In genomic region chr12:78865297-78865955, GRCh38 we compare ENCODE assay signal across 12 cellular contexts. TPM values are rescaled to one million over a fixed set of nuclear protein-coding genes. Genes with fewer than 3 reads are reported as not detected.
DNase-seq lines count a peak whose midpoint lies in the region; ATAC-seq, FAIRE-seq and TF ChIP-seq lines count a peak whose summit lies in the region.
"Had no signal": no experiment of that assay in that cellular context is flagged by ENCODE, and none has a peak within 500 bp of the region (broad histone marks: within the 10 kb centered on the region; RNA-seq: fewer than 3 reads in every experiment).

No MANE protein-coding gene starts in this region.

- H4K20me1 ChIP-seq in astrocyte (ENCODE audit: insufficient read depth, low read length), result no peaks in the 10 kb centered on the region

- H3K9ac ChIP-seq in astrocyte (ENCODE audit: low read length), result peak overlapping the region; percentile 74

- no peak for ATAC-seq in stimulated activated naive CD8-positive, alpha-beta T cell treated with anti-CD3 and anti-CD28 coated beads, Interleukin-15, Interleukin-2, amounts not matched to agents 100 U/mL and 50 U/mL, for 24 hours
- no peak for ATAC-seq in HG03442 (IDR thresholded peaks at IDR 0.05; ENCODE audit: unreplicated experiment)
- no peak for ATAC-seq in HG03439 (IDR thresholded peaks at IDR 0.05; ENCODE audit: unreplicated experiment)
- ATAC-seq: stimulated activated effector memory CD8-positive, alpha-beta T cell treated with anti-CD3 and anti-CD28 coated beads, Interleukin-12 subunit alpha, Interleukin-12 subunit beta, amount 100 ng/mL, for 72 hours had no signal

- H3K27ac Mint-ChIP-seq in stimulated activated naive CD8-positive, alpha-beta T cell treated with anti-CD3 and anti-CD28 coated beads, Interleukin-15, Interleukin-2, amounts not matched to agents 100 ng/mL and 50 ng/mL, for 24 hours, result no peak overlapping the region
- no peak overlapping the region for H3K27ac Mint-ChIP-seq in astrocyte (ENCODE audit: unreplicated experiment)
- H3K27ac Mint-ChIP-seq: stimulated activated effector memory CD8-positive, alpha-beta T cell treated with anti-CD3 and anti-CD28 coated beads, Interleukin-12 subunit alpha, Interleukin-12 subunit beta, amount 100 ng/mL, for 72 hours had no signal

- H3K9me3 ChIP-seq in astrocyte (ENCODE audit: insufficient read depth, low read depth, low read length), result no peaks in the 10 kb centered on the region
- H3K9me3 ChIP-seq: neutrophil had no signal

- peaks cover 34% of the 10 kb centered on the region for H3K27me3 Mint-ChIP-seq in stimulated activated naive CD8-positive, alpha-beta T cell treated with anti-CD3 and anti-CD28 coated beads, Interleukin-15, Interleukin-2, amounts not matched to agents 100 ng/mL and 50 ng/mL, for 24 hours
- no peaks in the 10 kb centered on the region for H3K27me3 Mint-ChIP-seq in astrocyte (ENCODE audit: low read depth, unreplicated experiment)

- H3K27me3 ChIP-seq in astrocyte (ENCODE audit: insufficient read depth, low read length) (no peaks in the 10 kb centered on the region), kidney epithelial cell (ENCODE audit: control insufficient read depth, insufficient read depth, low read length) (no peaks in the 10 kb centered on the region)

- H3K4me3 Mint-ChIP-seq in stimulated activated naive CD8-positive, alpha-beta T cell treated with anti-CD3 and anti-CD28 coated beads, Interleukin-15, Interleukin-2, amounts not matched to agents 100 ng/mL and 50 ng/mL, for 24 hours, result peak overlapping the region; percentile 32
- H3K4me3 Mint-ChIP-seq in astrocyte (ENCODE audit: unreplicated experiment), result peak overlapping the region; percentile 95
- H3K4me3 Mint-ChIP-seq: stimulated activated effector memory CD8-positive, alpha-beta T cell treated with anti-CD3 and anti-CD28 coated beads, Interleukin-12 subunit alpha, Interleukin-12 subunit beta, amount 100 ng/mL, for 72 hours had no signal

- no peak for FAIRE-seq in astrocyte (lab: Jason Lieb, UNC)

- H3K36me3 ChIP-seq in astrocyte (ENCODE audit: insufficient read depth, low read length), result no peaks in the 10 kb centered on the region
- no peaks in the 10 kb centered on the region for H3K36me3 ChIP-seq in kidney epithelial cell (ENCODE audit: control insufficient read depth, insufficient read depth, low read length)
- H3K36me3 ChIP-seq: neutrophil had no signal

- no peaks in the 10 kb centered on the region for H3K4me1 ChIP-seq in astrocyte (ENCODE audit: insufficient read depth, low read length)

- peaks cover 28% of the 10 kb centered on the region for H3K79me2 ChIP-seq in astrocyte (ENCODE audit: insufficient read depth, low read length)

- H3K27ac ChIP-seq in astrocyte (ENCODE audit: low read depth, low read length), result peak overlapping the region; percentile 22
- H3K27ac ChIP-seq: neutrophil had no signal

- H3K9me3 Mint-ChIP-seq in stimulated activated naive CD8-positive, alpha-beta T cell treated with anti-CD3 and anti-CD28 coated beads, Interleukin-15, Interleukin-2, amounts not matched to agents 100 ng/mL and 50 ng/mL, for 24 hours, result peaks cover 5% of the 10 kb centered on the region
- no peaks in the 10 kb centered on the region for H3K9me3 Mint-ChIP-seq in astrocyte (ENCODE audit: unreplicated experiment)

- DNase-seq in stimulated activated naive CD8-positive, alpha-beta T cell treated with anti-CD3 and anti-CD28 coated beads, Interleukin-15, Interleukin-2, amounts not matched to agents 100 U/mL and 50 U/mL, for 24 hours, result no peak
- DNase-seq in astrocyte (ENCODE audit: low read depth) (peak; percentile 10), kidney epithelial cell (ENCODE audit: low read depth) (no peak), glomerular visceral epithelial cell (ENCODE audit: extremely low spot score) (no peak)
- DNase-seq in stimulated activated CD4-positive, alpha-beta T cell treated with anti-CD3 and anti-CD28 coated beads, Interleukin-2, amount 100 ng/mL, for 48 hours, result no peak
- DNase-seq: effector CD4-positive, alpha-beta T cell; KG1 had no signal

- TF ChIP-seq CTCF in astrocyte (IDR thresholded peaks at IDR 0.05; ENCODE audit: insufficient read depth, low read depth, low read length) (no peak), kidney epithelial cell (IDR thresholded peaks at IDR 0.05; ENCODE audit: insufficient read depth, low read length, poor library complexity, severe bottlenecking) (no peak)

- peak overlapping the region; percentile 95 for H3K4me2 ChIP-seq in astrocyte (ENCODE audit: low read length)

- H3K4me3 ChIP-seq in astrocyte (ENCODE audit: insufficient read depth, low read depth, low read length), result peak overlapping the region; percentile 85
- H3K4me3 ChIP-seq in kidney epithelial cell (ENCODE audit: low read depth, low read length), result peak overlapping the region; percentile 60

- H2AFZ ChIP-seq in astrocyte (ENCODE audit: low read depth, low read length), result peak overlapping the region; percentile 95

- H3K36me3 Mint-ChIP-seq in stimulated activated naive CD8-positive, alpha-beta T cell treated with anti-CD3 and anti-CD28 coated beads, Interleukin-15, Interleukin-2, amounts not matched to agents 100 ng/mL and 50 ng/mL, for 24 hours (ENCODE audit: low read depth), result no peaks in the 10 kb centered on the region
- H3K36me3 Mint-ChIP-seq in astrocyte (ENCODE audit: low read depth, unreplicated experiment), result no peaks in the 10 kb centered on the region
- H3K36me3 Mint-ChIP-seq: stimulated activated effector memory CD8-positive, alpha-beta T cell treated with anti-CD3 and anti-CD28 coated beads, Interleukin-12 subunit alpha, Interleukin-12 subunit beta, amount 100 ng/mL, for 72 hours had no signal

- H3K4me1 Mint-ChIP-seq in stimulated activated naive CD8-positive, alpha-beta T cell treated with anti-CD3 and anti-CD28 coated beads, Interleukin-15, Interleukin-2, amounts not matched to agents 100 ng/mL and 50 ng/mL, for 24 hours (ENCODE audit: low read depth), result no peaks in the 10 kb centered on the region
- no peaks in the 10 kb centered on the region for H3K4me1 Mint-ChIP-seq in astrocyte (ENCODE audit: low read depth, unreplicated experiment)
- H3K4me1 Mint-ChIP-seq: stimulated activated effector memory CD8-positive, alpha-beta T cell treated with anti-CD3 and anti-CD28 coated beads, Interleukin-12 subunit alpha, Interleukin-12 subunit beta, amount 100 ng/mL, for 72 hours had no signal

RNA-seq across cellular contexts. Expression of gene SYT1, which starts 0.9 kb away (rescaled TPM):
- total RNA-seq in astrocyte (24.0 and 33.2 TPM in 2 replicates), kidney epithelial cell (7.4 and 8.8 TPM in 2 replicates)
